Comparison of ENCODE assay signal across 30 cellular contexts in the genomic region with DNA sequence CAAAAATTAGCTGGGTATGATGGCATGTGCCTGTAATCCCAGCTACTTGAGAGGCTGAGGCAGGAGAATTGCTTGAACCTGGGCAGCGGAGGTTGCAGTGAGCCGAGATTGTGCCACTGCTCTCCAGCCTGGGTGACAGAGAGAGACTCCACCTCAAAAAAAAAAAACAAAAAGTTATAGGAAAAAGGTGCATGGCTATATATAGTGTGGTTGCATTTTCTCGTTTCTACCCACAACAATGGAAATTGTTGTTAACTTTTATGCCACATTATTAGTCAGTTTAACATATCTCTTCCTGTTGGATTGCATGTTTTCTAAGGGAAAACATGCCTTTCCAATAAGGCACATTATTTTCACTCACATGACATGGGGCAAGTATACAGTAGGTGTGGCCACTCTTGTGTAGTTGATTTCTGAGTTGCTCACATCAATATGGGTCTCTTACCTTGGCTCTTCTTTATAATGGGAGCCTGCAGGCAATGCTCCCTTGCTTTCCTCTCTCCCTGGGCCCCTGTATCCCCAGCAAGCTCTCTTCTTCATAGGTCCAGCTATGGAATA.
"Had no signal": no experiment of that assay in that cellular context is flagged by ENCODE, and none has a peak within 500 bp of the region (broad histone marks: within the 10 kb centered on the region; RNA-seq: fewer than 3 reads in every experiment).

No MANE protein-coding gene starts in this region.

- H3K4me1 Mint-ChIP-seq: central memory CD8-positive, alpha-beta T cell; endodermal cell; immature natural killer cell; neural progenitor cell; stimulated activated naive B cell treated with anti-CD40 and anti-IgM and Interleukin-4, amounts not matched to agents 10 μg/mL and 1 μg/mL and 100 μg/mL, for 72 hours had no signal

- H3K27me3 ChIP-seq: neural progenitor cell, sigmoid colon had no signal

- H3K27me3 Mint-ChIP-seq: central memory CD8-positive, alpha-beta T cell; dendritic cell treated with granulocyte-macrophage colony-stimulating factor and Interleukin-4, amounts not matched to agents 40 ng/mL and 50 ng/mL, for 4 days; naive thymus-derived CD4-positive, alpha-beta T cell had no signal

- H3K27ac ChIP-seq: heart left ventricle, neural progenitor cell, parathyroid adenoma, psoas muscle, sigmoid colon, thoracic aorta had no signal

- H3K27ac Mint-ChIP-seq: activated naive CD4-positive, alpha-beta T cell treated with anti-CD3 and anti-CD28 coated beads for 36 hours; dendritic cell treated with granulocyte-macrophage colony-stimulating factor and Interleukin-4, amounts not matched to agents 40 ng/mL and 50 ng/mL, for 4 days; endodermal cell; neural progenitor cell; stimulated activated naive B cell treated with anti-CD40 and anti-IgM and Interleukin-4, amounts not matched to agents 10 μg/mL and 1 μg/mL and 100 μg/mL, for 72 hours had no signal

- H3K4me3 Mint-ChIP-seq: activated naive CD4-positive, alpha-beta T cell treated with anti-CD3 and anti-CD28 coated beads for 36 hours; central memory CD8-positive, alpha-beta T cell; dendritic cell treated with granulocyte-macrophage colony-stimulating factor and Interleukin-4, amounts not matched to agents 40 ng/mL and 50 ng/mL, for 4 days; endodermal cell; immature natural killer cell; neural progenitor cell; stimulated activated naive B cell treated with anti-CD40 and anti-IgM and Interleukin-4, amounts not matched to agents 10 μg/mL and 1 μg/mL and 100 μg/mL, for 72 hours had no signal

- DNase-seq: activated CD4-positive, alpha-beta T cell treated with anti-CD3 and anti-CD28 coated beads, Interleukin-2, amount 50 U/mL, for 4 hours; activated CD4-positive, CD25-positive, alpha-beta regulatory T cell treated with anti-CD3 and anti-CD28 coated beads, Interleukin-2, amount 50 U/mL, for 72 hours; activated effector memory CD4-positive, alpha-beta T cell treated with Interleukin-2 at 50 U/mL for 16 hours; activated naive CD4-positive, alpha-beta T cell treated with anti-CD3 and anti-CD28 coated beads for 36 hours; activated T-cell treated with anti-CD3 and anti-CD28 coated beads for 4 hours; anterior cingulate cortex; endodermal cell; foreskin fibroblast; heart left ventricle; hypothalamus; immature natural killer cell; kidney; left colon; midbrain; naive thymus-derived CD4-positive, alpha-beta T cell; occipital lobe; psoas muscle; sigmoid colon; small intestine; stimulated activated CD4-positive, alpha-beta T cell treated with anti-CD3 and anti-CD28 coated beads, Interleukin-1b, Interleukin-23, amount 100 ng/mL, for 48 hours; stimulated activated CD4-positive, alpha-beta T cell treated with anti-CD3 and anti-CD28 coated beads, Interleukin-4, amount 100 ng/mL, for 4 hours; stimulated activated CD8-positive, alpha-beta memory T cell treated with anti-CD3 and anti-CD28 coated beads, Interleukin-4, amount 100 ng/mL, for 48 hours; stimulated activated naive B cell treated with anti-CD40 and anti-IgM and Interleukin-4, amounts not matched to agents 10 μg/mL and 1 μg/mL and 100 μg/mL, for 72 hours; trophoblast cell had no signal

- H3K36me3 ChIP-seq: heart left ventricle, neural progenitor cell, sigmoid colon, thoracic aorta had no signal

- H3K4me3 ChIP-seq: heart left ventricle, neural progenitor cell, psoas muscle, sigmoid colon, thoracic aorta had no signal

- H3K4me1 ChIP-seq: heart left ventricle, neural progenitor cell, parathyroid adenoma, psoas muscle, sigmoid colon had no signal

- ATAC-seq: esophagus mucosa; heart left ventricle; left colon; naive thymus-derived CD4-positive, alpha-beta T cell; psoas muscle; stimulated activated naive B cell treated with anti-CD40 and anti-IgM and Interleukin-4, amounts not matched to agents 10 μg/mL and 1 μg/mL and 100 μg/mL, for 72 hours had no signal

- H3K9me3 ChIP-seq: thoracic aorta had no signal
